Comparison of ENCODE assay signal across 4 cellular contexts in the genomic region with DNA sequence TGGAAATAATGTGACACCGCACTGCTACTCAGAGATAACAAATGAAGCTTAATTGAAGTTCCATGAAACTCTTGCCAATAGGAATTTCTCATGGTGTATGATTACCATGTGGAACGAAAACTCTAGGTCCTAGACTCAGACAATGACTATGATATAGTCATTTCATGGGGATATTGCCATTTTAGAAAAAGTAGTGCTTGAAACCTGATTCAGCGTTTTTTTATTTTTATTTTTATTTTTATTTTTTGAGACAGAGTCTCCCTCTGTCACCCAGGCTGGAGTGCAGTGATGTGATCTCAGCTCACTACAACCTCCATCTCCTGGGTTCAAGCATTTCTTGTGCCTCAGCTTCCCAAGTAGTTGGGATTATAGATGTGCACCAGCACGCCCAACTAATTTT.
TF ChIP-seq lines count a peak whose summit lies in the region.

No MANE protein-coding gene starts in this region.

TF ChIP-seq in HepG2, 621 proteins besides CTCF, POLR2A, EP300 and RAD21 (continues in another document):
- TF ChIP-seq NFIC (IDR thresholded peaks at IDR 0.05; ENCODE audit: low read length) (no peak), CHD2 (IDR thresholded peaks at IDR 0.05; ENCODE audit: low read depth, low read length) (no peak), MAFK (conservative IDR thresholded peaks at IDR 0.05 in 1 of 2, IDR thresholded peaks at IDR 0.05 in 1 of 2; ENCODE audit: low read length in 2 of 2) (peak; percentile 68 to 80), ZSCAN20 (CRISPR knock-in tag; IDR thresholded peaks at IDR 0.05; ENCODE audit: borderline replicate concordance) (no peak), FOSL2 (CRISPR knock-in tag; IDR thresholded peaks at IDR 0.05) (no peak), ZKSCAN8 (CRISPR knock-in tag; IDR thresholded peaks at IDR 0.05; ENCODE audit: borderline replicate concordance) (no peak), SRY (CRISPR knock-in tag; IDR thresholded peaks at IDR 0.05) (no peak), ONECUT2 (CRISPR knock-in tag; IDR thresholded peaks at IDR 0.05) (no peak), ZNF816 (CRISPR knock-in tag; IDR thresholded peaks at IDR 0.05; ENCODE audit: borderline replicate concordance) (no peak), MAFF (IDR thresholded peaks at IDR 0.05; ENCODE audit: low read depth, low read length) (peak; percentile 57; the same call in 1 of the 2 replicates), BCL6 (CRISPR knock-in tag; IDR thresholded peaks at IDR 0.05) (no peak)
- TF ChIP-seq, protein P1, sequence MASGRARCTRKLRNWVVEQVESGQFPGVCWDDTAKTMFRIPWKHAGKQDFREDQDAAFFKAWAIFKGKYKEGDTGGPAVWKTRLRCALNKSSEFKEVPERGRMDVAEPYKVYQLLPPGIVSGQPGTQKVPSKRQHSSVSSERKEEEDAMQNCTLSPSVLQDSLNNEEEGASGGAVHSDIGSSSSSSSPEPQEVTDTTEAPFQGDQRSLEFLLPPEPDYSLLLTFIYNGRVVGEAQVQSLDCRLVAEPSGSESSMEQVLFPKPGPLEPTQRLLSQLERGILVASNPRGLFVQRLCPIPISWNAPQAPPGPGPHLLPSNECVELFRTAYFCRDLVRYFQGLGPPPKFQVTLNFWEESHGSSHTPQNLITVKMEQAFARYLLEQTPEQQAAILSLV (CRISPR knock-in tag; IDR thresholded peaks at IDR 0.05; ENCODE audit: borderline replicate concordance) = no peak
- TF ChIP-seq, protein P2, sequence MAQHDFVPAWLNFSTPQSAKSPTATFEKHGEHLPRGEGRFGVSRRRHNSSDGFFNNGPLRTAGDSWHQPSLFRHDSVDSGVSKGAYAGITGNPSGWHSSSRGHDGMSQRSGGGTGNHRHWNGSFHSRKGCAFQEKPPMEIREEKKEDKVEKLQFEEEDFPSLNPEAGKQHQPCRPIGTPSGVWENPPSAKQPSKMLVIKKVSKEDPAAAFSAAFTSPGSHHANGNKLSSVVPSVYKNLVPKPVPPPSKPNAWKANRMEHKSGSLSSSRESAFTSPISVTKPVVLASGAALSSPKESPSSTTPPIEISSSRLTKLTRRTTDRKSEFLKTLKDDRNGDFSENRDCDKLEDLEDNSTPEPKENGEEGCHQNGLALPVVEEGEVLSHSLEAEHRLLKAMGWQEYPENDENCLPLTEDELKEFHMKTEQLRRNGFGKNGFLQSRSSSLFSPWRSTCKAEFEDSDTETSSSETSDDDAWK (CRISPR knock-in tag; IDR thresholded peaks at IDR 0.05) = no peak

TF ChIP-seq in A549, 52 proteins besides CTCF, POLR2A, EP300 and RAD21:
- TF ChIP-seq PHF8 (IDR thresholded peaks at IDR 0.05; ENCODE audit: borderline replicate concordance, low read depth) (no peak), HOXB5 (CRISPR knock-in tag; IDR thresholded peaks at IDR 0.05) (no peak), HDAC2 (IDR thresholded peaks at IDR 0.05) (no peak), MAFK (IDR thresholded peaks at IDR 0.05; ENCODE audit: partially characterized antibody) (peak; percentile 21), HOXA7 (CRISPR knock-in tag; IDR thresholded peaks at IDR 0.05) (no peak)

TF ChIP-seq in IMR-90, 13 proteins besides CTCF, POLR2A, EP300 and RAD21:
- TF ChIP-seq MAFK (IDR thresholded peaks at IDR 0.05; ENCODE audit: low read depth, low read length) (peak; percentile 55), CHD1 (IDR thresholded peaks at IDR 0.05; ENCODE audit: low read depth, low read length) (no peak)

TF ChIP-seq in K562, 482 proteins besides CTCF, POLR2A, EP300 and RAD21:
- peak; percentile 73 for TF ChIP-seq MAFG (tag; conservative IDR thresholded peaks at IDR 0.05)
- TF ChIP-seq ZNF24 (IDR thresholded peaks at IDR 0.05) = no peak
- TF ChIP-seq, protein P3, sequence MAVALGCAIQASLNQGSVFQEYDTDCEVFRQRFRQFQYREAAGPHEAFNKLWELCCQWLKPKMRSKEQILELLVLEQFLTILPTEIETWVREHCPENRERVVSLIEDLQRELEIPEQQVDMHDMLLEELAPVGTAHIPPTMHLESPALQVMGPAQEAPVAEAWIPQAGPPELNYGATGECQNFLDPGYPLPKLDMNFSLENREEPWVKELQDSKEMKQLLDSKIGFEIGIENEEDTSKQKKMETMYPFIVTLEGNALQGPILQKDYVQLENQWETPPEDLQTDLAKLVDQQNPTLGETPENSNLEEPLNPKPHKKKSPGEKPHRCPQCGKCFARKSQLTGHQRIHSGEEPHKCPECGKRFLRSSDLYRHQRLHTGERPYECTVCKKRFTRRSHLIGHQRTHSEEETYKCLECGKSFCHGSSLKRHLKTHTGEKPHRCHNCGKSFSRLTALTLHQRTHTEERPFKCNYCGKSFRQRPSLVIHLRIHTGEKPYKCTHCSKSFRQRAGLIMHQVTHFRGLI (CRISPR knock-in tag; IDR thresholded peaks at IDR 0.05) = no peak
- TF ChIP-seq FOXK1 (CRISPR knock-in tag; IDR thresholded peaks at IDR 0.05; ENCODE audit: borderline replicate concordance) = no peak
- TF ChIP-seq HLTF (IDR thresholded peaks at IDR 0.05) = no peak
- peak; percentile 93 for TF ChIP-seq ZNF316 (IDR thresholded peaks at IDR 0.05)
- TF ChIP-seq MAFF (IDR thresholded peaks at IDR 0.05; ENCODE audit: low read length) = peak; percentile 31; the same call in 1 of the 2 replicates
- no peak for TF ChIP-seq YY1 (IDR thresholded peaks at IDR 0.05; ENCODE audit: borderline replicate concordance in 1 of 3, control insufficient read depth in 1 of 3, extremely low read depth in 1 of 3, insufficient read depth in 3 of 3, insufficient read length in 1 of 3, insufficient replicate concordance in 2 of 3, low read depth in 1 of 3, low read length in 2 of 3)
- peak; percentile 48; the same call in 1 of the 2 replicates for TF ChIP-seq MAFK (IDR thresholded peaks at IDR 0.05; ENCODE audit: low read length)
- TF ChIP-seq TAF15 (IDR thresholded peaks at IDR 0.05; ENCODE audit: low read depth, low read length) = no peak
- TF ChIP-seq C11orf30 (IDR thresholded peaks at IDR 0.05; ENCODE audit: low read depth) = peak; percentile 81
- no peak for TF ChIP-seq CEBPB (tag; IDR thresholded peaks at IDR 0.05)
- TF ChIP-seq TGIF2 (CRISPR knock-in tag; IDR thresholded peaks at IDR 0.05) = no peak
- TF ChIP-seq, protein P4, sequence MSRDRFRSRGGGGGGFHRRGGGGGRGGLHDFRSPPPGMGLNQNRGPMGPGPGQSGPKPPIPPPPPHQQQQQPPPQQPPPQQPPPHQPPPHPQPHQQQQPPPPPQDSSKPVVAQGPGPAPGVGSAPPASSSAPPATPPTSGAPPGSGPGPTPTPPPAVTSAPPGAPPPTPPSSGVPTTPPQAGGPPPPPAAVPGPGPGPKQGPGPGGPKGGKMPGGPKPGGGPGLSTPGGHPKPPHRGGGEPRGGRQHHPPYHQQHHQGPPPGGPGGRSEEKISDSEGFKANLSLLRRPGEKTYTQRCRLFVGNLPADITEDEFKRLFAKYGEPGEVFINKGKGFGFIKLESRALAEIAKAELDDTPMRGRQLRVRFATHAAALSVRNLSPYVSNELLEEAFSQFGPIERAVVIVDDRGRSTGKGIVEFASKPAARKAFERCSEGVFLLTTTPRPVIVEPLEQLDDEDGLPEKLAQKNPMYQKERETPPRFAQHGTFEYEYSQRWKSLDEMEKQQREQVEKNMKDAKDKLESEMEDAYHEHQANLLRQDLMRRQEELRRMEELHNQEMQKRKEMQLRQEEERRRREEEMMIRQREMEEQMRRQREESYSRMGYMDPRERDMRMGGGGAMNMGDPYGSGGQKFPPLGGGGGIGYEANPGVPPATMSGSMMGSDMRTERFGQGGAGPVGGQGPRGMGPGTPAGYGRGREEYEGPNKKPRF (IDR thresholded peaks at IDR 0.05; ENCODE audit: low read depth, low read length) = no peak
- TF ChIP-seq, protein P5, sequence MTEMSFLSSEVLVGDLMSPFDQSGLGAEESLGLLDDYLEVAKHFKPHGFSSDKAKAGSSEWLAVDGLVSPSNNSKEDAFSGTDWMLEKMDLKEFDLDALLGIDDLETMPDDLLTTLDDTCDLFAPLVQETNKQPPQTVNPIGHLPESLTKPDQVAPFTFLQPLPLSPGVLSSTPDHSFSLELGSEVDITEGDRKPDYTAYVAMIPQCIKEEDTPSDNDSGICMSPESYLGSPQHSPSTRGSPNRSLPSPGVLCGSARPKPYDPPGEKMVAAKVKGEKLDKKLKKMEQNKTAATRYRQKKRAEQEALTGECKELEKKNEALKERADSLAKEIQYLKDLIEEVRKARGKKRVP (CRISPR knock-in tag; IDR thresholded peaks at IDR 0.05) = no peak
- TF ChIP-seq TEAD4 (IDR thresholded peaks at IDR 0.05; ENCODE audit: low read length) = no peak
- TF ChIP-seq TEAD4 (CRISPR knock-in tag; IDR thresholded peaks at IDR 0.05; ENCODE audit: borderline replicate concordance) = no peak
